Comparison of ENCODE assay signal across 8 cellular contexts in genomic region chr16:77211880-77212735, GRCh38. TPM values are rescaled to one million over a fixed set of nuclear protein-coding genes. Genes with fewer than 3 reads are reported as not detected.
A peak's percentile ranks its signal among the peaks of the same experiment; 100 is the strongest.
DNase-seq lines count a peak whose midpoint lies in the region; ATAC-seq and TF ChIP-seq lines count a peak whose summit lies in the region.

No MANE protein-coding gene starts in this region.

- H3K36me3 Mint-ChIP-seq in activated naive CD8-positive, alpha-beta T cell treated with anti-CD3 and anti-CD28 coated beads for 36 hours: peaks cover 5% of the 10 kb centered on the region

- H3K36me3 ChIP-seq in GM23248 (ENCODE audit: low read depth) (no peaks in the 10 kb centered on the region), Loucy (ENCODE audit: insufficient read depth, low read length) (no peaks in the 10 kb centered on the region), iPS-15b (ENCODE audit: control insufficient read depth, insufficient read depth, low read length) (no peaks in the 10 kb centered on the region)

- H3K4me3 ChIP-seq in GM23248 (peak overlapping the region; percentile 56), Loucy (ENCODE audit: low read length, poor library complexity, severe bottlenecking) (peak overlapping the region; percentile 77), iPS-15b (ENCODE audit: low read depth, low read length) (peak overlapping the region; percentile 73)

- no peaks in the 10 kb centered on the region for H4K20me1 ChIP-seq in GM23248 (ENCODE audit: insufficient read depth)
- H4K20me1 ChIP-seq in Loucy (ENCODE audit: insufficient read depth, low read length, poor library complexity, severe bottlenecking): no peaks in the 10 kb centered on the region

- no peaks in the 10 kb centered on the region for H3K27me3 Mint-ChIP-seq in activated naive CD8-positive, alpha-beta T cell treated with anti-CD3 and anti-CD28 coated beads for 36 hours

- H3K4me3 Mint-ChIP-seq in activated naive CD8-positive, alpha-beta T cell treated with anti-CD3 and anti-CD28 coated beads for 36 hours: peak overlapping the region; percentile 80

- H3K27ac ChIP-seq in GM23248: no peak overlapping the region

- peaks cover 14% of the 10 kb centered on the region for H3K27me3 ChIP-seq in GM23248 (replicated peaks; ENCODE audit: insufficient read depth)
- no peaks in the 10 kb centered on the region for H3K27me3 ChIP-seq in Loucy (ENCODE audit: insufficient read depth, low read length, poor library complexity, severe bottlenecking)
- peaks cover 4% of the 10 kb centered on the region for H3K27me3 ChIP-seq in iPS-15b (ENCODE audit: control insufficient read depth, insufficient read depth, low read length)

- H3K4me1 ChIP-seq in GM23248 (ENCODE audit: insufficient read depth) (0 out of 2 replicates have a peak, but pooled peaks cover 3% of the 10 kb centered on the region), Loucy (ENCODE audit: insufficient read depth, low read length, poor library complexity, severe bottlenecking) (no peaks in the 10 kb centered on the region), iPS-15b (ENCODE audit: control insufficient read depth, insufficient read depth, low read length) (peaks cover 3% of the 10 kb centered on the region)

- peaks cover 11% of the 10 kb centered on the region for H3K4me1 Mint-ChIP-seq in activated naive CD8-positive, alpha-beta T cell treated with anti-CD3 and anti-CD28 coated beads for 36 hours

- H3F3A ChIP-seq in GM23248 (ENCODE audit: insufficient read depth) (no peaks in the 10 kb centered on the region), Loucy (ENCODE audit: low read depth) (no peaks in the 10 kb centered on the region)

- in situ Hi-C loops in GM23248 (cut with MboI): no loop called here

- H3K9me3 ChIP-seq in GM23248 (ENCODE audit: low read depth) (no peaks in the 10 kb centered on the region), Loucy (ENCODE audit: insufficient read depth, low read depth, low read length) (no peaks in the 10 kb centered on the region), iPS-15b (ENCODE audit: control insufficient read depth, insufficient read depth, low read length) (no peaks in the 10 kb centered on the region)

- WGBS in GM23248 (ENCODE audit: low coverage in 1 of 2, low lambda C conversion rate in 2 of 2, missing lambda C conversion rate in 2 of 2), 2 experiments: 3 to 7% methylated on average over 40 to 66 of the region's 66 CpGs

- no peaks in the 10 kb centered on the region for H3K9me3 Mint-ChIP-seq in activated naive CD8-positive, alpha-beta T cell treated with anti-CD3 and anti-CD28 coated beads for 36 hours

- H3K4me2 ChIP-seq in GM23248 (ENCODE audit: unreplicated experiment) (peak overlapping the region; percentile 61), Loucy (ENCODE audit: low read depth, low read length, poor library complexity, severe bottlenecking) (peak overlapping the region; percentile 47)

- H3K9me2 ChIP-seq in GM23248 (ENCODE audit: insufficient read depth): no peaks in the 10 kb centered on the region
- H3K9me2 ChIP-seq in Loucy (replicated peaks; ENCODE audit: low read depth, low read length): no peaks in the 10 kb centered on the region

- peak overlapping the region; percentile 34 for H3K27ac Mint-ChIP-seq in activated naive CD8-positive, alpha-beta T cell treated with anti-CD3 and anti-CD28 coated beads for 36 hours

- DNase-seq in ELR (ENCODE audit: low read depth) (peak; percentile 8), GM23248 (peak; percentile 26), Ammon's horn (ENCODE audit: low spot score) (no peak)
- peak; percentile 82 for DNase-seq in activated naive CD8-positive, alpha-beta T cell treated with anti-CD3 and anti-CD28 coated beads for 36 hours
- peak; percentile 50 to 61 (median 60) for DNase-seq in stimulated activated CD4-positive, alpha-beta T cell treated with anti-CD3 and anti-CD28 coated beads, Interleukin-12 subunit alpha, Interleukin-12 subunit beta, amount 100 ng/mL, for 48 hours (ENCODE audit: low read depth in 2 of 3, low spot score in 1 of 3)

- TF ChIP-seq CTCF in Loucy (conservative IDR thresholded peaks at IDR 0.05; ENCODE audit: low read length): no peak

- no peaks in the 10 kb centered on the region for H3K79me2 ChIP-seq in GM23248 (ENCODE audit: insufficient read depth)
- H3K79me2 ChIP-seq in Loucy (ENCODE audit: insufficient read depth, low read length): no peaks in the 10 kb centered on the region

- H3K9ac ChIP-seq in GM23248 (no peak overlapping the region), Loucy (ENCODE audit: low read depth, low read length, poor library complexity, severe bottlenecking) (peak overlapping the region; percentile 79), iPS-15b (ENCODE audit: low read depth, low read length) (peak overlapping the region; percentile 60)

- H2AFZ ChIP-seq in GM23248 (peak overlapping the region; percentile 62), Loucy (ENCODE audit: low read length) (peak overlapping the region; percentile 92)

- ATAC-seq in SK-N-SH treated with all-trans-retinoic acid at 6 μM for 48 hours: peak; percentile 58

TF ChIP-seq in SK-N-SH treated with all-trans-retinoic acid at 6 μM for 48 hours, 23 proteins besides CTCF, POLR2A, EP300 and RAD21:
- TF ChIP-seq TSHZ2 (CRISPR knock-in tag; IDR thresholded peaks at IDR 0.05) (0 out of 2 replicates have a peak, but pooled peaks have one; percentile 15), ZNF70 (CRISPR knock-in tag; IDR thresholded peaks at IDR 0.05) (no peak), ARNTL (CRISPR knock-in tag; IDR thresholded peaks at IDR 0.05; ENCODE audit: borderline replicate concordance, low read depth) (no peak)

RNA-seq across cellular contexts. Expression of gene SYCE1L, which starts 12.9 kb away (rescaled TPM):
- total RNA-seq in GM23248 (2014; rRNA removed; shearing (Covaris generic)): not detected in 2 replicates
- polyA plus RNA-seq in GM23248 (2016; fragmentation: Nextera tagmentation; extraction: Ambion mirVana): not detected in 2 replicates
- total RNA-seq in activated naive CD8-positive, alpha-beta T cell treated with anti-CD3 and anti-CD28 coated beads for 36 hours: 1 to 10 TPM; 5.0 to 6.9 TPM

RNA-seq across cellular contexts. Expression of gene MON1B, which starts 21.1 kb away (rescaled TPM):
- total RNA-seq in GM23248 (2014; rRNA removed; shearing (Covaris generic)): 9.3 and 11.3 TPM in 2 replicates
- 21.4 and 22.8 TPM in 2 replicates for polyA plus RNA-seq in GM23248 (2016; fragmentation: Nextera tagmentation; extraction: Ambion mirVana)
- 10 to 100 TPM; 65.0 to 65.3 TPM for total RNA-seq in activated naive CD8-positive, alpha-beta T cell treated with anti-CD3 and anti-CD28 coated beads for 36 hours
